8 cellular contexts compared by ENCODE assay signal in the genomic region with DNA sequence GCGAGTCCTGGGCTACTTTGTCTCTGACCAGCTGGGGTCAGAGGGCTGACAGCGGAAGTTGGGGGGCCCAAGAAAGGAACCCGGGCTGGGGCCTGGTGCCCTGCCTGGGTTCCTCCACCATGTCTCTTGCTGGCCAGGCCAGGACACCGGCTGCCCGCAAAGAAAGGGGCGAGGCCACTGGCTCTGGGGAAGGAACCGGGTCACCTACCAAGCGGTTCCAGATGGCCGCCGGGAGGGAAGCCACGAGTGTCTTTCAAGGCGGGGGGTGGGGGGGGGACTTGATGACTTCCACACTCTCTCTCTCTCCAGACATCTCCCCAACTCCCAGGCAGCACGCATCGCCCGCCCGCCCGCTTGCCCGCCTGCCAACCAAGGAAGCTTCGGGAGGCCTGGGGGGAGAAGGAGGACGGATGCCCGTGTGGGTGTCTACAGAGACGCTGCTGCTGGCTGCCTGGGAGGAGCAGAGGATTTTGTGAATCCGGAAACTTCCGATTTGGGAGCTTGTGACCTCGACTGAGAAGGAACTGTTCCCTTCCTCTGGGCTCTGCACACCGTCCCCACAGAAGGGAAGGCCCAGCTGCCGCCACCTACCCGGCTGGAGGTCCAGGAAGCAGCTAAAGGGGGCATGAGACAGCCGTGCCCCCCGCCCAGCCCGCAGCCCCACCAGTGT. TPM values are rescaled to one million over a fixed set of nuclear protein-coding genes. Genes with fewer than 3 reads are reported as not detected.
DNase-seq lines count a peak whose midpoint lies in the region; ATAC-seq, FAIRE-seq and TF ChIP-seq lines count a peak whose summit lies in the region.

No MANE protein-coding gene starts in this region.

- TF ChIP-seq RAD21 in H1 (IDR thresholded peaks at IDR 0.05 in 1 of 2, conservative IDR thresholded peaks at IDR 0.05 in 1 of 2; ENCODE audit: low read depth in 2 of 2, low read length in 2 of 2), result no peak

- peaks cover 24% of the 10 kb centered on the region for H3K79me1 ChIP-seq in H1 (ENCODE audit: low read depth, low read length)

- H3K9me3 Mint-ChIP-seq in GM23338, result peaks cover 3% of the 10 kb centered on the region; the same call in 1 of the 3 replicates
- H3K9me3 Mint-ChIP-seq in T-helper 1 cell treated with Interleukin-12 subunit alpha and Interleukin-12 subunit beta and Interleukin-4 antibody, amounts not matched to agents 30 μg/mL and 1 μg/mL, for 36 hours, result no peaks in the 10 kb centered on the region

- H3K14ac ChIP-seq in H1 (ENCODE audit: insufficient read length), result no peak overlapping the region

- DNase-seq in AG10803 (ENCODE audit: low read depth) (peak; percentile 76), GM23338 (ENCODE audit: low spot score) (no peak), H1 (ENCODE audit: low read depth in 1 of 2, low spot score in 2 of 2) (no peak), midbrain (lab: John Stamatoyannopoulos, UW) (peak; percentile 52)

- H2BK5ac ChIP-seq in H1 (ENCODE audit: low read depth, low read length), result no peak overlapping the region

- no peaks in the 10 kb centered on the region; the same call in 2 of the 3 replicates for H3K4me1 Mint-ChIP-seq in GM23338
- H3K4me1 Mint-ChIP-seq in T-helper 1 cell treated with Interleukin-12 subunit alpha and Interleukin-12 subunit beta and Interleukin-4 antibody, amounts not matched to agents 30 μg/mL and 1 μg/mL, for 36 hours (ENCODE audit: low read depth), result peaks cover 7% of the 10 kb centered on the region

- TF ChIP-seq EP300 in H1 (IDR thresholded peaks at IDR 0.05; ENCODE audit: borderline replicate concordance in 1 of 2, low read depth in 2 of 2, low read length in 2 of 2), result no peak

- no peak overlapping the region for H3K56ac ChIP-seq in H1 (replicated peaks; ENCODE audit: insufficient read length, low read depth, low read length)

- H3K9ac ChIP-seq in H1 (replicated peaks in 1 of 4; ENCODE audit: extremely low read depth in 1 of 4, low read depth in 3 of 4, low read length in 3 of 4), result no peak overlapping the region; a peak in 1 of 7 replicates

- no peak overlapping the region for H4K91ac ChIP-seq in H1 (replicated peaks; ENCODE audit: insufficient read length, low read length)

- H2AFZ ChIP-seq in GM23338 (no peak overlapping the region), H1 (ENCODE audit: low read length) (no peak overlapping the region)

- H2BK120ac ChIP-seq in H1 (replicated peaks; ENCODE audit: low read depth, low read length), result no peak overlapping the region

- no peak for TF ChIP-seq POLR2A in H1 (IDR thresholded peaks at IDR 0.05; ENCODE audit: control extremely low read depth in 1 of 2, low read depth in 2 of 2, low read length in 2 of 2)

- H3K18ac ChIP-seq in H1 (ENCODE audit: extremely low read depth, low read length), result no peak overlapping the region

- no peak overlapping the region for H2BK15ac ChIP-seq in H1 (ENCODE audit: low read length)

- H3K27ac Mint-ChIP-seq in GM23338, result no peak overlapping the region
- H3K27ac Mint-ChIP-seq in T-helper 1 cell treated with Interleukin-12 subunit alpha and Interleukin-12 subunit beta and Interleukin-4 antibody, amounts not matched to agents 30 μg/mL and 1 μg/mL, for 36 hours, result peak overlapping the region; percentile 70

- H4K20me1 ChIP-seq in GM23338 (replicated peaks; ENCODE audit: insufficient read depth), result peaks cover 3% of the 10 kb centered on the region; the same call in 1 of the 2 replicates
- H4K20me1 ChIP-seq in H1 (replicated peaks in 1 of 2; ENCODE audit: control insufficient read depth in 1 of 2, insufficient read depth in 2 of 2, low read length in 2 of 2), result peaks cover 5 to 33% of the 10 kb centered on the region in 2 experiments

- peak overlapping the region; percentile 79 for H4K8ac ChIP-seq in H1 (ENCODE audit: extremely low read depth, insufficient read depth, low read length)

- no peak for TF ChIP-seq CTCF in AG10803 (conservative IDR thresholded peaks at IDR 0.05; ENCODE audit: low read length)
- TF ChIP-seq CTCF in GM23338 (conservative IDR thresholded peaks at IDR 0.05; ENCODE audit: low read depth in 2 of 2), result no peak
- TF ChIP-seq CTCF in H1 (IDR thresholded peaks at IDR 0.05; ENCODE audit: control extremely low read depth in 1 of 3, insufficient read depth in 1 of 3, low read depth in 1 of 3, low read length in 3 of 3), result no peak

- H3K36me3 Mint-ChIP-seq in GM23338 (ENCODE audit: low read depth), result no peaks in the 10 kb centered on the region
- H3K36me3 Mint-ChIP-seq in T-helper 1 cell treated with Interleukin-12 subunit alpha and Interleukin-12 subunit beta and Interleukin-4 antibody, amounts not matched to agents 30 μg/mL and 1 μg/mL, for 36 hours (ENCODE audit: low read depth), result no peaks in the 10 kb centered on the region

- no peak overlapping the region for H2AK5ac ChIP-seq in H1 (ENCODE audit: low read depth, low read length)

- H3K79me2 ChIP-seq in GM23338 (replicated peaks; ENCODE audit: insufficient read depth) (peaks cover 47% of the 10 kb centered on the region), H1 (ENCODE audit: control insufficient read depth in 1 of 2, insufficient read depth in 2 of 2, low read length in 2 of 2) (peaks cover 0 to 46% of the 10 kb centered on the region in 2 experiments; a peak in 3 of 4 replicates)

- H3K4me2 ChIP-seq in GM23338, result peak overlapping the region; percentile 85
- H3K4me2 ChIP-seq in H1 (ENCODE audit: insufficient read depth in 1 of 2, low read depth in 2 of 2, low read length in 2 of 2), result peak overlapping the region; percentile 89 to 98

- H4K5ac ChIP-seq in H1 (ENCODE audit: insufficient read length, low read depth, low read length), result no peak overlapping the region

- CTCF ChIA-PET in H1 (lab: Charles Lee; ENCODE audit: partially characterized antibody), result interaction anchor here (0.6 to 13.9 kb wide), 9 partner anchors 9 to 713 kb away, joined by 3 to 110 read pairs (median 4); a partner anchor contains a TSS

- no peak overlapping the region for H2BK20ac ChIP-seq in H1 (ENCODE audit: low read length)

- peaks cover 3% of the 10 kb centered on the region; the same call in 1 of the 2 replicates for H3K23me2 ChIP-seq in H1 (ENCODE audit: low read depth, low read length)

- H3K9me2 ChIP-seq in GM23338 (ENCODE audit: insufficient read depth), result no peaks in the 10 kb centered on the region

- H3K4me3 Mint-ChIP-seq in GM23338, result peak overlapping the region; percentile 83
- H3K4me3 Mint-ChIP-seq in T-helper 1 cell treated with Interleukin-12 subunit alpha and Interleukin-12 subunit beta and Interleukin-4 antibody, amounts not matched to agents 30 μg/mL and 1 μg/mL, for 36 hours, result peak overlapping the region; percentile 87

- H3K27ac ChIP-seq in GM23338 (ENCODE audit: low read depth), result no peak overlapping the region
- H3K27ac ChIP-seq in H1 (ENCODE audit: low read depth, low read length), result no peak overlapping the region
- peak overlapping the region; percentile 37 for H3K27ac ChIP-seq in thymus (ENCODE audit: low read depth)

- no peaks in the 10 kb centered on the region for H3K36me3 ChIP-seq in GM23338 (ENCODE audit: insufficient read depth)
- no peaks in the 10 kb centered on the region for H3K36me3 ChIP-seq in H1 (ENCODE audit: control insufficient read depth in 2 of 4, insufficient read depth in 4 of 4, low read length in 3 of 4)
- H3K36me3 ChIP-seq in thymus (ENCODE audit: control insufficient read depth, insufficient read depth), result peaks cover 6% of the 10 kb centered on the region

- H3K9me3 ChIP-seq in H1 (ENCODE audit: insufficient read depth in 2 of 2, low read depth in 1 of 2, low read length in 1 of 2) (no peaks in the 10 kb centered on the region; a peak in 1 of 4 replicates), thymus (ENCODE audit: control insufficient read depth) (no peaks in the 10 kb centered on the region)

- H3K4me1 ChIP-seq in GM23338 (ENCODE audit: insufficient read depth), result peaks cover 3% of the 10 kb centered on the region; the same call in 1 of the 2 replicates
- peaks cover 0 to 8% (median 2%) of the 10 kb centered on the region in 4 experiments; a peak in 3 of 7 replicates for H3K4me1 ChIP-seq in H1 (replicated peaks in 1 of 4; ENCODE audit: control insufficient read depth in 3 of 4, insufficient read depth in 4 of 4, low read length in 3 of 4)
- peaks cover 3% of the 10 kb centered on the region for H3K4me1 ChIP-seq in thymus (ENCODE audit: control insufficient read depth, insufficient read depth, low read length)

- no peak overlapping the region for H3K4ac ChIP-seq in H1 (replicated peaks; ENCODE audit: insufficient read length, low read depth, low read length)

- no peak overlapping the region for H2BK12ac ChIP-seq in H1 (ENCODE audit: low read depth, low read length)

- H3K4me3 ChIP-seq in AG10803 (ENCODE audit: low read length), result peak overlapping the region; percentile 85
- peak overlapping the region; percentile 73 for H3K4me3 ChIP-seq in GM23338
- H3K4me3 ChIP-seq in H1 (ENCODE audit: extremely low read depth in 1 of 4, insufficient read depth in 2 of 4, low read depth in 3 of 4, low read length in 4 of 4), result peak overlapping the region; percentile 59 to 85 (median 72)
- H3K4me3 ChIP-seq in thymus (ENCODE audit: low read length), result peak overlapping the region; percentile 97

- FAIRE-seq in H1 (lab: Jason Lieb, UNC), result no peak

- H3K27me3 ChIP-seq in GM23338 (ENCODE audit: insufficient read depth), result no peaks in the 10 kb centered on the region
- H3K27me3 ChIP-seq in H1 (replicated peaks in 1 of 4; ENCODE audit: control insufficient read depth in 3 of 4, extremely low read depth in 1 of 4, insufficient read depth in 3 of 4, low read length in 3 of 4), result no peaks in the 10 kb centered on the region; a peak in 2 of 7 replicates
- H3K27me3 ChIP-seq in thymus (ENCODE audit: control insufficient read depth, insufficient read depth), result no peaks in the 10 kb centered on the region

- ATAC-seq in GM23338, result no peak; the same call in 1 of the 3 replicates
- ATAC-seq in GM18907 (IDR thresholded peaks at IDR 0.05; ENCODE audit: unreplicated experiment), result no peak
- no peak for ATAC-seq in HG03025 (IDR thresholded peaks at IDR 0.05; ENCODE audit: low FRiP score, unreplicated experiment)

- H3K27me3 Mint-ChIP-seq in GM23338 (ENCODE audit: insufficient read depth, low read depth, poor library complexity), result peaks cover 2% of the 10 kb centered on the region
- H3K27me3 Mint-ChIP-seq in T-helper 1 cell treated with Interleukin-12 subunit alpha and Interleukin-12 subunit beta and Interleukin-4 antibody, amounts not matched to agents 30 μg/mL and 1 μg/mL, for 36 hours (ENCODE audit: low read depth), result peaks cover 3% of the 10 kb centered on the region

- H3F3A ChIP-seq in GM23338 (replicated peaks; ENCODE audit: low read depth), result 0 out of 2 replicates have a peak, but pooled peaks cover 3% of the 10 kb centered on the region

- POLR2A ChIA-PET in H1 (lab: Charles Lee; ENCODE audit: partially characterized antibody), result interaction anchor here (0.5 to 1.5 kb wide), 4 partner anchors 11 to 121 kb away, joined by 3 to 6 read pairs (median 4); no protein-coding TSS in a partner anchor

- no peak overlapping the region for H3K23ac ChIP-seq in H1 (ENCODE audit: insufficient read length)

- 77% methylated on average over 17 of the region's 31 CpGs; no CpG with 5 or more reads in 1 of the 2 experiments for WGBS in H1 (ENCODE audit: extremely low coverage in 1 of 2, insufficient coverage in 1 of 2, insufficient read length in 1 of 2, insufficient replicate concordance in 2 of 2, low coverage in 1 of 2, low lambda C conversion rate in 2 of 2, missing lambda C conversion rate in 1 of 2), 2 experiments
- WGBS in thymus, result 16% methylated on average over 31 of the region's 31 CpGs

RNA-seq across cellular contexts. Expression of a gene that starts 1.1 kb away (rescaled TPM):
- 35.2 and 46.7 TPM in 2 replicates for total RNA-seq in GM23338 (2014; rRNA removed; shearing (Covaris generic))
- 11.8 and 13.5 TPM in 2 replicates for polyA plus RNA-seq in GM23338 (2016; fragmentation: Nextera tagmentation; extraction: Ambion mirVana)
- total RNA-seq in H1 (2021; fragmentation: NEBNext Ultra II Directional; extraction: Animal tissue kit (Norgen Biotek cat#: 25700)), result 31.3 and 32.9 TPM in 2 replicates
- 10.6 and 20.4 TPM in 2 replicates for polyA plus RNA-seq in H1 (2011; rRNA removed)
- 7.1 TPM for polyA plus RNA-seq in H1 (2011; cell fraction: cytosol; rRNA removed)
- 30.2 TPM for polyA plus RNA-seq in H1 (2011; cell fraction: nucleus; rRNA removed)
- polyA plus RNA-seq in H1 (2012, experiment 1 of 2), result 18.6 to 28.3 TPM (median 25.8 TPM) in 4 replicates
- polyA plus RNA-seq in H1 (2012, experiment 2 of 2), result 19.0 TPM
- 19.7 TPM for polyA plus RNA-seq in H1 (2013, experiment 1 of 2)
- 18.8 TPM for polyA plus RNA-seq in H1 (2013, experiment 2 of 2)
- 21.0 and 23.7 TPM in 2 replicates for polyA minus RNA-seq in H1 (2011; rRNA and poly(A)+ RNA removed)
- polyA minus RNA-seq in H1 (2011; cell fraction: cytosol; rRNA and poly(A)+ RNA removed), result 19.8 TPM
- polyA minus RNA-seq in H1 (2011; cell fraction: nucleus; rRNA and poly(A)+ RNA removed), result 19.9 TPM
- 14.0 TPM for polyA plus RNA-seq in thymus

RNA-seq across cellular contexts. Expression of a gene that starts 9.0 kb away (rescaled TPM):
- total RNA-seq in GM23338 (2014; rRNA removed; shearing (Covaris generic)), result 19.8 and 23.9 TPM in 2 replicates
- polyA plus RNA-seq in GM23338 (2016; fragmentation: Nextera tagmentation; extraction: Ambion mirVana), result 14.1 and 18.2 TPM in 2 replicates
- total RNA-seq in H1 (2021; fragmentation: NEBNext Ultra II Directional; extraction: Animal tissue kit (Norgen Biotek cat#: 25700)), result 24.6 and 26.1 TPM in 2 replicates
- 17.1 and 30.2 TPM in 2 replicates for polyA plus RNA-seq in H1 (2011; rRNA removed)
- 22.0 TPM for polyA plus RNA-seq in H1 (2011; cell fraction: cytosol; rRNA removed)
- 41.8 TPM for polyA plus RNA-seq in H1 (2011; cell fraction: nucleus; rRNA removed)
- 29.8 to 44.6 TPM (median 40.4 TPM) in 4 replicates for polyA plus RNA-seq in H1 (2012, experiment 1 of 2)
- polyA plus RNA-seq in H1 (2012, experiment 2 of 2), result 36.2 TPM
- polyA plus RNA-seq in H1 (2013, experiment 1 of 2), result 37.5 TPM
- polyA plus RNA-seq in H1 (2013, experiment 2 of 2), result 30.4 TPM
- 9.9 and 14.4 TPM in 2 replicates for polyA minus RNA-seq in H1 (2011; rRNA and poly(A)+ RNA removed)
- 18.3 TPM for polyA minus RNA-seq in H1 (2011; cell fraction: cytosol; rRNA and poly(A)+ RNA removed)
- 12.6 TPM for polyA minus RNA-seq in H1 (2011; cell fraction: nucleus; rRNA and poly(A)+ RNA removed)
- 3.3 TPM for polyA plus RNA-seq in thymus

Comparison
In these comparisons a context has a peak if more than half of its experiments do, and no peak if none do; other contexts are left out.
1. DNase-seq: peak in AG10803 (single experiment) and midbrain (single experiment); none in GM23338 (single experiment) and H1 (0 of 2).
2. Peak in every context shown above with its lines, with median percentiles within 50 percentile points of each other: H3K4me3 ChIP-seq.